ENCODE assay signal across 14 cellular contexts in the genomic region with DNA sequence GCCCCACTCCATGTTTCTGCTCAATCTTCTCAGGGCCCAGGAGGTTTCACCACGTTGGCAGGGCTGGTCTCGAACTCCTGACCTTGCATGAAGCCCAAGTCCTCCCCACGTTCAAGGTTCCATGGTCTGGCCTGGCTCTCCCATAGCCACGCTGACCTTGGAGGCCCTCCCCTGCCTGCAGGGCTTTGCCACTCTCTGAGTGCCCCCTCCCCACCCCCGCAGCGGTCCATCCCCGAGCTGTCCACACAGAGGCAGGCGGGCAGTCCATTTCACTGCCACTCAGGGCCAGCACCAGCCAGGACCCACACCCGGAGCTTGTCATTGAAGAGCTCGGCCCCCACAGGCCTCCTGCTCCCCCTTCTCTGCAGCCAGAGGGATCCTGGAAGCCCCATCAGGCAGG. TPM values are rescaled to one million over a fixed set of nuclear protein-coding genes. Genes with fewer than 3 reads are reported as not detected.
"Had no signal": no experiment of that assay in that cellular context is flagged by ENCODE, and none has a peak within 500 bp of the region (broad histone marks: within the 10 kb centered on the region; RNA-seq: fewer than 3 reads in every experiment).

No MANE protein-coding gene starts in this region.

- H3K4me2 ChIP-seq: neural progenitor cell had no signal

- H3K4me3 ChIP-seq: coronary artery, heart left ventricle, neural progenitor cell, stomach, thoracic aorta, transverse colon had no signal

- H3K9ac ChIP-seq: neural progenitor cell had no signal

- ATAC-seq: heart left ventricle; naive thymus-derived CD8-positive, alpha-beta T cell; sciatic nerve had no signal

- H3K4me1 ChIP-seq: heart left ventricle, neural progenitor cell had no signal

- H3K36me3 ChIP-seq: heart left ventricle, neural progenitor cell, thoracic aorta, transverse colon had no signal

- H3K27me3 ChIP-seq: neural progenitor cell, transverse colon had no signal

- H2AFZ ChIP-seq: neural progenitor cell had no signal

- H3K27ac ChIP-seq: coronary artery, heart left ventricle, neural progenitor cell, thoracic aorta had no signal

- H3K9me3 ChIP-seq: heart left ventricle, stomach, thoracic aorta, transverse colon had no signal

- DNase-seq: effector CD4-positive, alpha-beta T cell; heart left ventricle; hippocampal formation; naive thymus-derived CD8-positive, alpha-beta T cell; stimulated activated naive CD4-positive, alpha-beta T cell; stomach; substantia nigra had no signal

RNA-seq across cellular contexts. Expression of a gene that starts 30.7 kb away (rescaled TPM):
- total RNA-seq: dermis microvascular lymphatic vessel endothelial cell, lung microvascular endothelial cell had no signal
